In genomic region chr3:99690761-99691369, GRCh38 we compare ENCODE assay signal across 32 cellular contexts. TPM values are rescaled to one million over a fixed set of nuclear protein-coding genes. Genes with fewer than 3 reads are reported as not detected.
"Had no signal": no experiment of that assay in that cellular context is flagged by ENCODE, and none has a peak within 500 bp of the region (broad histone marks: within the 10 kb centered on the region; RNA-seq: fewer than 3 reads in every experiment).

No MANE protein-coding gene starts in this region.

- H3K4me1 ChIP-seq: breast epithelium, gastrocnemius medialis, left lung, lower lobe of right lung, right lobe of liver, uterus had no signal

- H3K4me3 ChIP-seq: breast epithelium, dorsolateral prefrontal cortex, gastrocnemius medialis, left lung, lower lobe of right lung, right lobe of liver, thoracic aorta, uterus had no signal

- ATAC-seq: activated CD4-positive, CD25-positive, alpha-beta regulatory T cell treated with anti-CD3 and anti-CD28 coated beads, Interleukin-2, amount 50 U/mL, for 24 hours; activated naive CD4-positive, alpha-beta T cell treated with anti-CD3 and anti-CD28 coated beads, Interleukin-2, amount 50 U/mL, for 72 hours; activated T-helper 17 cell treated with anti-CD3 and anti-CD28 coated beads, Interleukin-2, amount 50 U/mL, for 72 hours; gastrocnemius medialis; left lung; lower lobe of right lung; natural killer cell treated with Interleukin-12 subunit alpha and Interleukin-12 subunit beta and Interleukin-15 and Interleukin-18, amount 100 ng/mL, for 72 hours; right lobe of liver; stimulated activated effector memory CD8-positive, alpha-beta T cell treated with anti-CD3 and anti-CD28 coated beads, Interleukin-12 subunit alpha, Interleukin-12 subunit beta, amount 100 ng/mL, for 72 hours had no signal

- H3K9me3 ChIP-seq: breast epithelium, gastrocnemius medialis, left lung, lower lobe of right lung, right lobe of liver, thoracic aorta, uterus had no signal

- H3K27ac ChIP-seq: breast epithelium, dorsolateral prefrontal cortex, gastrocnemius medialis, left lung, lower lobe of right lung, right lobe of liver, thoracic aorta, uterus, WERI-Rb-1 had no signal

- H3K27me3 ChIP-seq: breast epithelium, dorsolateral prefrontal cortex, gastrocnemius medialis, left lung, right lobe of liver, uterus had no signal

- H3K36me3 Mint-ChIP-seq: activated naive CD4-positive, alpha-beta T cell treated with anti-CD3 and anti-CD28 coated beads, Interleukin-2, amount 50 U/mL, for 72 hours; natural killer cell treated with Interleukin-12 subunit alpha and Interleukin-12 subunit beta and Interleukin-15 and Interleukin-18, amount 100 ng/mL, for 72 hours; stimulated activated effector memory CD8-positive, alpha-beta T cell treated with anti-CD3 and anti-CD28 coated beads, Interleukin-12 subunit alpha, Interleukin-12 subunit beta, amount 100 ng/mL, for 72 hours had no signal

- H3K36me3 ChIP-seq: breast epithelium, gastrocnemius medialis, left lung, lower lobe of right lung, right lobe of liver, thoracic aorta, uterus, WERI-Rb-1 had no signal

- FAIRE-seq: colon, islet of Langerhans had no signal

- H3K4me1 Mint-ChIP-seq: activated CD4-positive, alpha-beta memory T cell treated with anti-CD3 and anti-CD28 coated beads, Interleukin-2, amount 10 ng/mL, durations not matched to agents 7 days and 5 days; activated T-helper 17 cell treated with anti-CD3 and anti-CD28 coated beads, Interleukin-2, amount 50 U/mL, for 72 hours; central memory CD8-positive, alpha-beta T cell; stimulated activated effector memory CD8-positive, alpha-beta T cell treated with anti-CD3 and anti-CD28 coated beads, Interleukin-12 subunit alpha, Interleukin-12 subunit beta, amount 100 ng/mL, for 72 hours had no signal

- H3K4me3 Mint-ChIP-seq: activated CD4-positive, alpha-beta memory T cell treated with anti-CD3 and anti-CD28 coated beads, Interleukin-2, amount 10 ng/mL, durations not matched to agents 7 days and 5 days; activated T-cell treated with anti-CD3 and anti-CD28 coated beads, Interleukin-2, amount 50 U/mL, for 24 hours; activated T-helper 17 cell treated with anti-CD3 and anti-CD28 coated beads, Interleukin-2, amount 50 U/mL, for 72 hours; central memory CD8-positive, alpha-beta T cell; natural killer cell treated with Interleukin-12 subunit alpha and Interleukin-12 subunit beta and Interleukin-15 and Interleukin-18, amount 100 ng/mL, for 72 hours; stimulated activated effector memory CD8-positive, alpha-beta T cell treated with anti-CD3 and anti-CD28 coated beads, Interleukin-12 subunit alpha, Interleukin-12 subunit beta, amount 100 ng/mL, for 72 hours; stimulated activated naive CD8-positive, alpha-beta T cell treated with anti-CD3 and anti-CD28 coated beads, Interleukin-15, Interleukin-2, amounts not matched to agents 100 ng/mL and 50 ng/mL, for 24 hours; T-helper 1 cell treated with Interleukin-12 subunit alpha and Interleukin-12 subunit beta and Interleukin-4 antibody, amounts not matched to agents 30 μg/mL and 1 μg/mL, for 36 hours had no signal

- DNase-seq: activated CD4-positive, alpha-beta memory T cell treated with anti-CD3 and anti-CD28 coated beads, Interleukin-2, amount 10 ng/mL, durations not matched to agents 7 days and 5 days; activated CD4-positive, alpha-beta T cell treated with anti-CD3 and anti-CD28 coated beads for 48 hours; activated CD8-positive, alpha-beta memory T cell treated with anti-CD3 and anti-CD28 coated beads, Interleukin-2, amount 50 U/mL, for 48 hours; activated naive CD4-positive, alpha-beta T cell; activated T-cell treated with anti-CD3 and anti-CD28 coated beads, Interleukin-2, amount 50 U/mL, for 24 hours; dorsolateral prefrontal cortex; effector memory CD4-positive, alpha-beta T cell; erythroblast; gastrocnemius medialis; glutamatergic neuron; left lung; lower lobe of right lung; mesendoderm; right lobe of liver; stimulated activated CD4-positive, alpha-beta T cell treated with anti-CD3 and anti-CD28 coated beads, Interleukin-12 subunit alpha, Interleukin-12 subunit beta, amount 100 ng/mL, for 4 hours; stimulated activated CD4-positive, alpha-beta T cell treated with anti-CD3 and anti-CD28 coated beads, Interleukin-4, amount 100 ng/mL, for 1 hour; T-helper 9 cell; uterus; WERI-Rb-1 had no signal

- H3K9me3 Mint-ChIP-seq: activated CD4-positive, alpha-beta memory T cell treated with anti-CD3 and anti-CD28 coated beads, Interleukin-2, amount 10 ng/mL, durations not matched to agents 7 days and 5 days; activated naive CD4-positive, alpha-beta T cell treated with anti-CD3 and anti-CD28 coated beads, Interleukin-2, amount 50 U/mL, for 72 hours; activated T-cell treated with anti-CD3 and anti-CD28 coated beads, Interleukin-2, amount 50 U/mL, for 24 hours; activated T-helper 17 cell treated with anti-CD3 and anti-CD28 coated beads, Interleukin-2, amount 50 U/mL, for 72 hours; central memory CD8-positive, alpha-beta T cell; natural killer cell treated with Interleukin-12 subunit alpha and Interleukin-12 subunit beta and Interleukin-15 and Interleukin-18, amount 100 ng/mL, for 72 hours; stimulated activated effector memory CD8-positive, alpha-beta T cell treated with anti-CD3 and anti-CD28 coated beads, Interleukin-12 subunit alpha, Interleukin-12 subunit beta, amount 100 ng/mL, for 72 hours; stimulated activated naive CD8-positive, alpha-beta T cell treated with anti-CD3 and anti-CD28 coated beads, Interleukin-15, Interleukin-2, amounts not matched to agents 100 ng/mL and 50 ng/mL, for 24 hours; T-helper 1 cell treated with Interleukin-12 subunit alpha and Interleukin-12 subunit beta and Interleukin-4 antibody, amounts not matched to agents 30 μg/mL and 1 μg/mL, for 36 hours had no signal

- H3K27ac Mint-ChIP-seq: activated CD4-positive, alpha-beta memory T cell treated with anti-CD3 and anti-CD28 coated beads, Interleukin-2, amount 10 ng/mL, durations not matched to agents 7 days and 5 days; activated naive CD4-positive, alpha-beta T cell treated with anti-CD3 and anti-CD28 coated beads, Interleukin-2, amount 50 U/mL, for 72 hours; activated T-cell treated with anti-CD3 and anti-CD28 coated beads, Interleukin-2, amount 50 U/mL, for 24 hours; activated T-helper 17 cell treated with anti-CD3 and anti-CD28 coated beads, Interleukin-2, amount 50 U/mL, for 72 hours; natural killer cell treated with Interleukin-12 subunit alpha and Interleukin-12 subunit beta and Interleukin-15 and Interleukin-18, amount 100 ng/mL, for 72 hours; stimulated activated effector memory CD8-positive, alpha-beta T cell treated with anti-CD3 and anti-CD28 coated beads, Interleukin-12 subunit alpha, Interleukin-12 subunit beta, amount 100 ng/mL, for 72 hours; stimulated activated naive CD8-positive, alpha-beta T cell treated with anti-CD3 and anti-CD28 coated beads, Interleukin-15, Interleukin-2, amounts not matched to agents 100 ng/mL and 50 ng/mL, for 24 hours; T-helper 1 cell treated with Interleukin-12 subunit alpha and Interleukin-12 subunit beta and Interleukin-4 antibody, amounts not matched to agents 30 μg/mL and 1 μg/mL, for 36 hours had no signal

RNA-seq across cellular contexts. Expression of gene COL8A1, which starts 52.5 kb away (rescaled TPM):
- total RNA-seq: mononuclear cell had no signal
